ENCODE assay signal across 1 cellular context in the genomic region with DNA sequence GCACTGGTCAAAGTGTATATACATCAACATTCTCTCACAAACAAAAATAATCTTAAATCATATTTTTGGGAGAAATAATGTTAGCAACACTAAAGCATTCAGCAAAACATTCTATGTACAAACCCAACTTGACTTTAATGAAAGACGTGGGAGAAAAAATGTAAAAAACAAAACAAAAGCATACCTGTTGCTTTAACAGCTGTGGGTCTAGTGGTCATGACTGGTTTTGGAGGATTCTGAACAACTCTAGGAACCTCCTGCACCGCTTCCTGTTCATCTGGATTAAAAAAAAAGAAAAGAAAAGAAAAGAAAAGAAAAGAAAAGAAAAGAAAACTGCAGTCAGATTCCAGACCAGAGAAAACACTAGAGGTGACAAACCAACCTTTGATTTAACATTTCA.
TF ChIP-seq lines count a peak whose summit lies in the region.

No MANE protein-coding gene starts in this region.

TF ChIP-seq in HepG2, 621 proteins besides CTCF, POLR2A, EP300 and RAD21:
- no peak for TF ChIP-seq SMARCC2 (IDR thresholded peaks at IDR 0.05)
- no peak for TF ChIP-seq ZBTB10 (CRISPR knock-in tag; IDR thresholded peaks at IDR 0.05; ENCODE audit: borderline replicate concordance)
- TF ChIP-seq PREB (CRISPR knock-in tag; IDR thresholded peaks at IDR 0.05): no peak
- TF ChIP-seq ZNF644 (CRISPR knock-in tag; IDR thresholded peaks at IDR 0.05; ENCODE audit: low read depth): no peak
- no peak for TF ChIP-seq GATAD2A (CRISPR knock-in tag; IDR thresholded peaks at IDR 0.05)
- no peak for TF ChIP-seq ZFP36L1 (CRISPR knock-in tag; IDR thresholded peaks at IDR 0.05)
- no peak for TF ChIP-seq TBX3 (IDR thresholded peaks at IDR 0.05; ENCODE audit: borderline replicate concordance)
- no peak for TF ChIP-seq RNF2 (conservative IDR thresholded peaks at IDR 0.05; ENCODE audit: low read depth)
- TF ChIP-seq MTA1 (CRISPR knock-in tag; IDR thresholded peaks at IDR 0.05; ENCODE audit: borderline replicate concordance): no peak
- no peak for TF ChIP-seq YEATS2 (CRISPR knock-in tag; IDR thresholded peaks at IDR 0.05; ENCODE audit: borderline replicate concordance)
- TF ChIP-seq, protein P1, sequence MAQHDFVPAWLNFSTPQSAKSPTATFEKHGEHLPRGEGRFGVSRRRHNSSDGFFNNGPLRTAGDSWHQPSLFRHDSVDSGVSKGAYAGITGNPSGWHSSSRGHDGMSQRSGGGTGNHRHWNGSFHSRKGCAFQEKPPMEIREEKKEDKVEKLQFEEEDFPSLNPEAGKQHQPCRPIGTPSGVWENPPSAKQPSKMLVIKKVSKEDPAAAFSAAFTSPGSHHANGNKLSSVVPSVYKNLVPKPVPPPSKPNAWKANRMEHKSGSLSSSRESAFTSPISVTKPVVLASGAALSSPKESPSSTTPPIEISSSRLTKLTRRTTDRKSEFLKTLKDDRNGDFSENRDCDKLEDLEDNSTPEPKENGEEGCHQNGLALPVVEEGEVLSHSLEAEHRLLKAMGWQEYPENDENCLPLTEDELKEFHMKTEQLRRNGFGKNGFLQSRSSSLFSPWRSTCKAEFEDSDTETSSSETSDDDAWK (CRISPR knock-in tag; IDR thresholded peaks at IDR 0.05): no peak
- TF ChIP-seq ZBTB46 (CRISPR knock-in tag; IDR thresholded peaks at IDR 0.05; ENCODE audit: borderline replicate concordance): no peak
- TF ChIP-seq JUND (CRISPR knock-in tag; IDR thresholded peaks at IDR 0.05): no peak
- no peak for TF ChIP-seq XBP1 (CRISPR knock-in tag; IDR thresholded peaks at IDR 0.05)
